Comparison of ENCODE assay signal across 24 cellular contexts in the genomic region with DNA sequence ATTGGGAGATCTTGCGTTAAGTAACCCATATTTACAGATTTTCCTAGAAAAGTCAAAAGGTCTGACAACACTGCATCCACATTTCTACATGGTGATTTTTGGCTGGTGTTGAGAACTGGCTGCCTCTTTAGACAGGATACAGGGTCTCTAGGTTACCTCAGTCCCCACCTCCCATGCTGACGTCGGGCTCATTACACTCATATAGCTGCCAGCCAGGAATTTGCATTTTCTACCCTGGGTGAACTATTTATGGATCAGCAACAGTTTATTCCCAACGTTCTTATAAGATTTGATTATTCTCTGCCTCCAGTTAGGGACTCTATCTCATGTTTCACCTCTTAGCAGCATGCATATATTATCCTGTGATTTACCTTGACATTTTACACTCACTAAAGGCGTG. TPM values are rescaled to one million over a fixed set of nuclear protein-coding genes. Genes with fewer than 3 reads are reported as not detected.
DNase-seq lines count a peak whose midpoint lies in the region; ATAC-seq and TF ChIP-seq lines count a peak whose summit lies in the region.
"Had no signal": no experiment of that assay in that cellular context is flagged by ENCODE, and none has a peak within 500 bp of the region (broad histone marks: within the 10 kb centered on the region; RNA-seq: fewer than 3 reads in every experiment).

No MANE protein-coding gene starts in this region.

- peak overlapping the region; percentile 25 for H3K4me3 Mint-ChIP-seq in type B pancreatic cell
- H3K4me3 Mint-ChIP-seq: memory B cell; naive thymus-derived CD4-positive, alpha-beta T cell; stimulated activated naive CD8-positive, alpha-beta T cell treated with anti-CD3 and anti-CD28 coated beads, Interleukin-15, amount 100 ng/mL, for 72 hours; T-cell had no signal

- peak overlapping the region; percentile 10 for H3K27ac Mint-ChIP-seq in type B pancreatic cell
- H3K27ac Mint-ChIP-seq: memory B cell; naive thymus-derived CD4-positive, alpha-beta T cell; stimulated activated naive CD8-positive, alpha-beta T cell treated with anti-CD3 and anti-CD28 coated beads, Interleukin-15, amount 100 ng/mL, for 72 hours; T-cell had no signal

- H3K9me3 Mint-ChIP-seq in type B pancreatic cell = no peaks in the 10 kb centered on the region
- H3K9me3 Mint-ChIP-seq: memory B cell; stimulated activated naive CD8-positive, alpha-beta T cell treated with anti-CD3 and anti-CD28 coated beads, Interleukin-15, amount 100 ng/mL, for 72 hours; T-cell had no signal

- H3K4me1 Mint-ChIP-seq in type B pancreatic cell (ENCODE audit: unreplicated experiment) = peaks cover 65% of the 10 kb centered on the region
- H3K4me1 Mint-ChIP-seq: memory B cell; naive thymus-derived CD4-positive, alpha-beta T cell; stimulated activated naive CD8-positive, alpha-beta T cell treated with anti-CD3 and anti-CD28 coated beads, Interleukin-15, amount 100 ng/mL, for 72 hours; T-cell had no signal

- no peak for TF ChIP-seq CTCF in type B pancreatic cell (conservative IDR thresholded peaks at IDR 0.05)

- no peaks in the 10 kb centered on the region for H3K36me3 Mint-ChIP-seq in type B pancreatic cell
- H3K36me3 Mint-ChIP-seq: memory B cell; naive thymus-derived CD4-positive, alpha-beta T cell; T-cell had no signal

- H3K27ac ChIP-seq in cingulate gyrus (ENCODE audit: low read depth, low read length) = peak overlapping the region; percentile 85
- H3K27ac ChIP-seq: ovary had no signal

- DNase-seq in NCI-H82 (lab: John Stamatoyannopoulos, UW) (peak; percentile 32), NCI-H82 treated with DMSO at 0.1 percent for 48 hours (lab: John Stamatoyannopoulos, UW; ENCODE audit: unreplicated experiment) (no peak), NCI-H2227 treated with DMSO at 0.1 percent for 48 hours (lab: John Stamatoyannopoulos, UW) (peak; percentile 64), type B pancreatic cell (ENCODE audit: extremely low spot score, unreplicated experiment) (no peak), retina (no peak), cerebellum (ENCODE audit: low spot score) (no peak)
- DNase-seq: activated CD4-positive, alpha-beta T cell treated with anti-CD3 and anti-CD28 coated beads for 1 hour; activated naive CD4-positive, alpha-beta T cell treated with Interleukin-2 at 50 U/mL for 16 hours; activated T-cell treated with anti-CD3 and anti-CD28 coated beads, Interleukin-2, amount 50 U/mL, for 1 hour; COR-L47; H7; Kasumi-1; kidney glomerular epithelial cell; naive thymus-derived CD4-positive, alpha-beta T cell; NK-92 treated with Interleukin-12 subunit alpha and Interleukin-12 subunit beta, amount 100 ng/mL, for 24 hours; ovary; stimulated activated CD4-positive, alpha-beta T cell treated with anti-CD3 and anti-CD28 coated beads, Interleukin-12 subunit alpha, Interleukin-12 subunit beta, amount 100 ng/mL, for 4 hours; stimulated activated naive CD8-positive, alpha-beta T cell treated with anti-CD3 and anti-CD28 coated beads, Interleukin-15, amount 100 ng/mL, for 72 hours; T-cell had no signal

- ATAC-seq in GM21717 (IDR thresholded peaks at IDR 0.05; ENCODE audit: unreplicated experiment) = no peak
- ATAC-seq: naive thymus-derived CD4-positive, alpha-beta T cell; right cardiac atrium; stimulated activated naive CD8-positive, alpha-beta T cell treated with anti-CD3 and anti-CD28 coated beads, Interleukin-15, amount 100 ng/mL, for 72 hours; T-cell had no signal

- peaks cover 7% of the 10 kb centered on the region for H3K27me3 Mint-ChIP-seq in type B pancreatic cell

RNA-seq across cellular contexts. Expression of gene CLDN11, which starts 48.9 kb away (rescaled TPM):
- total RNA-seq in type B pancreatic cell (ENCODE audit: low replicate concordance) (4.7 and 86.8 TPM in 2 replicates), cerebellum (39.6 TPM)
- total RNA-seq: A673; naive thymus-derived CD4-positive, alpha-beta T cell had no signal

Comparison
In these comparisons a context has a peak if more than half of its experiments do, and no peak if none do; other contexts are left out.
1. DNase-seq: peak in NCI-H82 (single experiment) and NCI-H2227 treated with DMSO at 0.1 percent for 48 hours (single experiment); none in NCI-H82 treated with DMSO at 0.1 percent for 48 hours (single experiment), type B pancreatic cell (single experiment), retina (single experiment) and cerebellum (single experiment).